15 cellular contexts compared by ENCODE assay signal in genomic region chr15:91045065-91045464, GRCh38. TPM values are rescaled to one million over a fixed set of nuclear protein-coding genes. Genes with fewer than 3 reads are reported as not detected.
DNase-seq lines count a peak whose midpoint lies in the region; ATAC-seq and TF ChIP-seq lines count a peak whose summit lies in the region.
"Had no signal": no experiment of that assay in that cellular context is flagged by ENCODE, and none has a peak within 500 bp of the region (broad histone marks: within the 10 kb centered on the region; RNA-seq: fewer than 3 reads in every experiment).

No MANE protein-coding gene starts in this region.

- H2AFZ ChIP-seq in Loucy (ENCODE audit: low read length): peak overlapping the region; percentile 66; the same call in 1 of the 2 replicates
- H2AFZ ChIP-seq in osteoblast (ENCODE audit: low read length): no peak overlapping the region
- H2AFZ ChIP-seq: GM23338 had no signal

- intact Hi-C loops in stomach (cut with DNase I; ENCODE audit: low total_unique reads): loop anchor here (5.0 kb wide), 1 partner anchor 88 kb away; no protein-coding TSS in a partner anchor

- no peaks in the 10 kb centered on the region for H4K20me1 ChIP-seq in Loucy (ENCODE audit: insufficient read depth, low read length, poor library complexity, severe bottlenecking)
- H4K20me1 ChIP-seq in osteoblast (ENCODE audit: insufficient read depth, low read length): no peaks in the 10 kb centered on the region

- no peak overlapping the region for H3K4me2 ChIP-seq in Loucy (ENCODE audit: low read depth, low read length, poor library complexity, severe bottlenecking)
- H3K4me2 ChIP-seq in osteoblast (ENCODE audit: insufficient read depth, low read length): no peak overlapping the region
- H3K4me2 ChIP-seq: GM23338 had no signal

- CTCF ChIA-PET in WTC11 (lab: Charles Lee): interaction anchor here (1.7 to 4.2 kb wide), 2 partner anchors 11 to 213 kb away, joined by 4 to 23 read pairs; no protein-coding TSS in a partner anchor

- no peak overlapping the region for H3K4me3 Mint-ChIP-seq in activated naive CD4-positive, alpha-beta T cell treated with anti-CD3 and anti-CD28 coated beads, Interleukin-2, amount 50 U/mL, for 24 hours
- no peak overlapping the region for H3K4me3 Mint-ChIP-seq in effector memory CD8-positive, alpha-beta T cell
- no peak overlapping the region for H3K4me3 Mint-ChIP-seq in WTC11
- H3K4me3 Mint-ChIP-seq: CD14-positive monocyte, GM23338 had no signal

- no peak overlapping the region for H3K9ac ChIP-seq in Loucy (ENCODE audit: low read depth, low read length, poor library complexity, severe bottlenecking)

- WGBS in stomach, 5 donors: 64 to 74% (median 72%) methylated on average over 3 of the region's 3 CpGs

- H3K27ac ChIP-seq in osteoblast (ENCODE audit: low read depth, low read length) (no peak overlapping the region), stomach (no peak overlapping the region)
- H3K27ac ChIP-seq: 22Rv1 had no signal

- H3K4me3 ChIP-seq in Loucy (ENCODE audit: low read length, poor library complexity, severe bottlenecking): no peak overlapping the region
- no peak overlapping the region for H3K4me3 ChIP-seq in osteoblast (ENCODE audit: insufficient read depth, low read length)
- no peak overlapping the region for H3K4me3 ChIP-seq in stomach
- H3K4me3 ChIP-seq: GM23338, HAP-1 had no signal

- H3K4me1 Mint-ChIP-seq in activated naive CD4-positive, alpha-beta T cell treated with anti-CD3 and anti-CD28 coated beads, Interleukin-2, amount 50 U/mL, for 24 hours: peaks cover 33% of the 10 kb centered on the region
- peaks cover 10 to 19% of the 10 kb centered on the region in 2 donors for H3K4me1 Mint-ChIP-seq in effector memory CD8-positive, alpha-beta T cell (ENCODE audit: low read depth in 2 of 2)
- H3K4me1 Mint-ChIP-seq in WTC11: 0 out of 2 replicates have a peak, but pooled peaks cover 2% of the 10 kb centered on the region
- H3K4me1 Mint-ChIP-seq: GM23338 had no signal

- H3K9me2 ChIP-seq in Loucy (replicated peaks; ENCODE audit: low read depth, low read length): no peaks in the 10 kb centered on the region

- no peak for ATAC-seq in effector memory CD8-positive, alpha-beta T cell (replicated peaks)
- no peak for ATAC-seq in WTC11
- ATAC-seq: GM23338 had no signal

- no peaks in the 10 kb centered on the region for H3K9me3 ChIP-seq in Loucy (ENCODE audit: insufficient read depth, low read depth, low read length)
- no peaks in the 10 kb centered on the region for H3K9me3 ChIP-seq in osteoblast (ENCODE audit: low read depth, low read length)
- no peaks in the 10 kb centered on the region for H3K9me3 ChIP-seq in stomach
- H3K9me3 ChIP-seq: HAP-1 had no signal

- no peaks in the 10 kb centered on the region for H3K9me3 Mint-ChIP-seq in activated naive CD4-positive, alpha-beta T cell treated with anti-CD3 and anti-CD28 coated beads, Interleukin-2, amount 50 U/mL, for 24 hours
- no peaks in the 10 kb centered on the region for H3K9me3 Mint-ChIP-seq in effector memory CD8-positive, alpha-beta T cell
- H3K9me3 Mint-ChIP-seq in WTC11: no peaks in the 10 kb centered on the region
- H3K9me3 Mint-ChIP-seq: GM23338 had no signal

- TF ChIP-seq CTCF in Loucy (conservative IDR thresholded peaks at IDR 0.05; ENCODE audit: low read length): no peak
- TF ChIP-seq CTCF in osteoblast (IDR thresholded peaks at IDR 0.05; ENCODE audit: extremely low read depth, low read depth, low read length): no peak
- no peak for TF ChIP-seq CTCF in stomach (IDR thresholded peaks at IDR 0.05)
- TF ChIP-seq CTCF in WTC11 (IDR thresholded peaks at IDR 0.05): no peak

- H3K4me1 ChIP-seq in Loucy (ENCODE audit: insufficient read depth, low read length, poor library complexity, severe bottlenecking) (peaks cover 28% of the 10 kb centered on the region), osteoblast (ENCODE audit: insufficient read depth, low read length) (no peaks in the 10 kb centered on the region), stomach (peaks cover 0 to 8% (median 3%) of the 10 kb centered on the region in 4 donors)
- H3K4me1 ChIP-seq: HAP-1 had no signal

- H3K27ac Mint-ChIP-seq in activated naive CD4-positive, alpha-beta T cell treated with anti-CD3 and anti-CD28 coated beads, Interleukin-2, amount 50 U/mL, for 24 hours: peak overlapping the region; percentile 23
- H3K27ac Mint-ChIP-seq in effector memory CD8-positive, alpha-beta T cell: peak overlapping the region; percentile 2 to 9
- no peak overlapping the region for H3K27ac Mint-ChIP-seq in WTC11
- H3K27ac Mint-ChIP-seq: GM23338 had no signal

- peaks cover 3% of the 10 kb centered on the region; the same call in 1 of the 2 replicates for H3F3A ChIP-seq in Loucy (ENCODE audit: low read depth)

- H3K36me3 ChIP-seq in Loucy (ENCODE audit: insufficient read depth, low read length) (no peaks in the 10 kb centered on the region), osteoblast (ENCODE audit: insufficient read depth, low read length) (no peaks in the 10 kb centered on the region), stomach (no peaks in the 10 kb centered on the region)
- H3K36me3 ChIP-seq: HAP-1 had no signal

- H3K27me3 ChIP-seq in Loucy (ENCODE audit: insufficient read depth, low read length, poor library complexity, severe bottlenecking): no peaks in the 10 kb centered on the region
- H3K27me3 ChIP-seq in osteoblast (ENCODE audit: insufficient read depth, low read length): no peaks in the 10 kb centered on the region
- H3K27me3 ChIP-seq in stomach: no peaks in the 10 kb centered on the region

- H3K79me2 ChIP-seq in Loucy (ENCODE audit: insufficient read depth, low read length): no peaks in the 10 kb centered on the region
- no peaks in the 10 kb centered on the region for H3K79me2 ChIP-seq in osteoblast (ENCODE audit: insufficient read depth, low read length)

- TF ChIP-seq EP300 in stomach (IDR thresholded peaks at IDR 0.05): no peak

- no peaks in the 10 kb centered on the region for H3K36me3 Mint-ChIP-seq in activated naive CD4-positive, alpha-beta T cell treated with anti-CD3 and anti-CD28 coated beads, Interleukin-2, amount 50 U/mL, for 24 hours
- no peaks in the 10 kb centered on the region for H3K36me3 Mint-ChIP-seq in effector memory CD8-positive, alpha-beta T cell (ENCODE audit: insufficient read depth)
- H3K36me3 Mint-ChIP-seq in WTC11: no peaks in the 10 kb centered on the region
- H3K36me3 Mint-ChIP-seq: CD14-positive monocyte had no signal

- no peaks in the 10 kb centered on the region for H3K27me3 Mint-ChIP-seq in activated naive CD4-positive, alpha-beta T cell treated with anti-CD3 and anti-CD28 coated beads, Interleukin-2, amount 50 U/mL, for 24 hours
- H3K27me3 Mint-ChIP-seq in effector memory CD8-positive, alpha-beta T cell: no peaks in the 10 kb centered on the region
- no peaks in the 10 kb centered on the region; the same call in 1 of the 2 replicates for H3K27me3 Mint-ChIP-seq in WTC11 (ENCODE audit: low read depth)

- DNase-seq in activated naive CD4-positive, alpha-beta T cell treated with Interleukin-2 at 50 U/mL for 16 hours: no peak
- no peak for DNase-seq in effector memory CD8-positive, alpha-beta T cell
- DNase-seq in osteoblast (ENCODE audit: insufficient read length, low spot score, missing footprints) (peak; percentile 62), GDM1 (lab: John Stamatoyannopoulos, UW) (no peak), stomach (no peak), WTC11 (ENCODE audit: low spot score) (no peak)
- DNase-seq: DMS53 had no signal

- TF ChIP-seq POLR2A in stomach (IDR thresholded peaks at IDR 0.05): no peak

- POLR2A ChIA-PET in WTC11 (lab: Charles Lee): no interaction called here

TF ChIP-seq in WTC11, 78 proteins besides CTCF, POLR2A, EP300 and RAD21 (continues in another document):
- TF ChIP-seq, protein P1, sequence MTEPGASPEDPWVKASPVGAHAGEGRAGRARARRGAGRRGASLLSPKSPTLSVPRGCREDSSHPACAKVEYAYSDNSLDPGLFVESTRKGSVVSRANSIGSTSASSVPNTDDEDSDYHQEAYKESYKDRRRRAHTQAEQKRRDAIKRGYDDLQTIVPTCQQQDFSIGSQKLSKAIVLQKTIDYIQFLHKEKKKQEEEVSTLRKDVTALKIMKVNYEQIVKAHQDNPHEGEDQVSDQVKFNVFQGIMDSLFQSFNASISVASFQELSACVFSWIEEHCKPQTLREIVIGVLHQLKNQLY (CRISPR knock-in tag; IDR thresholded peaks at IDR 0.05): no peak
- TF ChIP-seq NFYB (CRISPR knock-in tag; conservative IDR thresholded peaks at IDR 0.05; ENCODE audit: low read depth) (no peak), MXD4 (CRISPR knock-in tag; IDR thresholded peaks at IDR 0.05; ENCODE audit: borderline replicate concordance) (no peak), GRHL2 (CRISPR knock-in tag; IDR thresholded peaks at IDR 0.05; ENCODE audit: insufficient replicate concordance, severe bottlenecking) (no peak)
- TF ChIP-seq, protein P2, sequence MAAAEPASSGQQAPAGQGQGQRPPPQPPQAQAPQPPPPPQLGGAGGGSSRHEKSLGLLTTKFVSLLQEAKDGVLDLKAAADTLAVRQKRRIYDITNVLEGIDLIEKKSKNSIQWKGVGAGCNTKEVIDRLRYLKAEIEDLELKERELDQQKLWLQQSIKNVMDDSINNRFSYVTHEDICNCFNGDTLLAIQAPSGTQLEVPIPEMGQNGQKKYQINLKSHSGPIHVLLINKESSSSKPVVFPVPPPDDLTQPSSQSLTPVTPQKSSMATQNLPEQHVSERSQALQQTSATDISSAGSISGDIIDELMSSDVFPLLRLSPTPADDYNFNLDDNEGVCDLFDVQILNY (CRISPR knock-in tag; IDR thresholded peaks at IDR 0.05): no peak

RNA-seq across cellular contexts. Expression of gene VPS33B, which starts 22.7 kb away (rescaled TPM):
- total RNA-seq in osteoblast (8.0 and 10.0 TPM in 2 replicates), stomach (10 to 100 TPM in 2 of 5 donors, 1 to 10 TPM in 3; 1.2 to 23.2 (median 7.5) TPM), WTC11 (2021) (18.1 to 21.1 TPM (median 20.7 TPM) in 3 replicates)
- polyA plus RNA-seq in stomach: 10 to 100 TPM; 12.6 to 13.0 (median 12.6) TPM

RNA-seq across cellular contexts. Expression of gene PRC1, which starts 50.7 kb away (rescaled TPM):
- 17.1 and 17.7 TPM in 2 replicates for total RNA-seq in osteoblast
- 10 to 100 TPM in 4 of 5 donors, 1 to 10 TPM in 1; 8.2 to 60.7 (median 25.8) TPM for total RNA-seq in stomach
- 10 to 100 TPM in 2 of 3 donors, 1 to 10 TPM in 1; 9.0 to 33.5 (median 16.8) TPM for polyA plus RNA-seq in stomach
- total RNA-seq in WTC11 (2021): 114 to 130 TPM (median 121 TPM) in 3 replicates

RNA-seq across cellular contexts. Expression of gene SV2B, which starts 55.0 kb away (rescaled TPM):
- total RNA-seq in osteoblast (under 0.01 TPM in 1 of 2 replicates, not detected in the other), stomach (1 to 10 TPM in 1 of 5 donors, under 1 TPM in 2, not detected in 2; 0.14 to 1.7 (median 0.45) TPM), WTC11 (2021) (0.64 to 1.4 TPM (median 0.82 TPM) in 3 replicates)
- polyA plus RNA-seq in stomach: under 1 TPM in 2 of 3 donors, not detected in 1; 0.06 to 0.23 TPM
- total RNA-seq: HT-29 had no signal
- polyA plus RNA-seq: BJ, CD14-positive monocyte had no signal
